Comparison of ENCODE assay signal across 1 cellular context in genomic region chr5:155726267-155726666, GRCh38.
TF ChIP-seq lines count a peak whose summit lies in the region.

No MANE protein-coding gene starts in this region.

TF ChIP-seq in WTC11, 78 proteins besides CTCF, POLR2A, EP300 and RAD21 (continued from another document):
- TF ChIP-seq, protein P1, sequence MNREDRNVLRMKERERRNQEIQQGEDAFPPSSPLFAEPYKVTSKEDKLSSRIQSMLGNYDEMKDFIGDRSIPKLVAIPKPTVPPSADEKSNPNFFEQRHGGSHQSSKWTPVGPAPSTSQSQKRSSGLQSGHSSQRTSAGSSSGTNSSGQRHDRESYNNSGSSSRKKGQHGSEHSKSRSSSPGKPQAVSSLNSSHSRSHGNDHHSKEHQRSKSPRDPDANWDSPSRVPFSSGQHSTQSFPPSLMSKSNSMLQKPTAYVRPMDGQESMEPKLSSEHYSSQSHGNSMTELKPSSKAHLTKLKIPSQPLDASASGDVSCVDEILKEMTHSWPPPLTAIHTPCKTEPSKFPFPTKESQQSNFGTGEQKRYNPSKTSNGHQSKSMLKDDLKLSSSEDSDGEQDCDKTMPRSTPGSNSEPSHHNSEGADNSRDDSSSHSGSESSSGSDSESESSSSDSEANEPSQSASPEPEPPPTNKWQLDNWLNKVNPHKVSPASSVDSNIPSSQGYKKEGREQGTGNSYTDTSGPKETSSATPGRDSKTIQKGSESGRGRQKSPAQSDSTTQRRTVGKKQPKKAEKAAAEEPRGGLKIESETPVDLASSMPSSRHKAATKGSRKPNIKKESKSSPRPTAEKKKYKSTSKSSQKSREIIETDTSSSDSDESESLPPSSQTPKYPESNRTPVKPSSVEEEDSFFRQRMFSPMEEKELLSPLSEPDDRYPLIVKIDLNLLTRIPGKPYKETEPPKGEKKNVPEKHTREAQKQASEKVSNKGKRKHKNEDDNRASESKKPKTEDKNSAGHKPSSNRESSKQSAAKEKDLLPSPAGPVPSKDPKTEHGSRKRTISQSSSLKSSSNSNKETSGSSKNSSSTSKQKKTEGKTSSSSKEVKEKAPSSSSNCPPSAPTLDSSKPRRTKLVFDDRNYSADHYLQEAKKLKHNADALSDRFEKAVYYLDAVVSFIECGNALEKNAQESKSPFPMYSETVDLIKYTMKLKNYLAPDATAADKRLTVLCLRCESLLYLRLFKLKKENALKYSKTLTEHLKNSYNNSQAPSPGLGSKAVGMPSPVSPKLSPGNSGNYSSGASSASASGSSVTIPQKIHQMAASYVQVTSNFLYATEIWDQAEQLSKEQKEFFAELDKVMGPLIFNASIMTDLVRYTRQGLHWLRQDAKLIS (CRISPR knock-in tag; IDR thresholded peaks at IDR 0.05; ENCODE audit: borderline replicate concordance) = no peak
- TF ChIP-seq FOXK1 (CRISPR knock-in tag; IDR thresholded peaks at IDR 0.05) (0 out of 2 replicates have a peak, but pooled peaks have one; percentile 24), SMAD3 (CRISPR knock-in tag; IDR thresholded peaks at IDR 0.05; ENCODE audit: borderline replicate concordance) (no peak), JUN (CRISPR knock-in tag; IDR thresholded peaks at IDR 0.05) (0 out of 2 replicates have a peak, but pooled peaks have one; percentile 39), ERG (CRISPR knock-in tag; IDR thresholded peaks at IDR 0.05) (no peak)
